In genomic region chr13:27374650-27375049, GRCh38 we compare ENCODE assay signal across 8 cellular contexts. TPM values are rescaled to one million over a fixed set of nuclear protein-coding genes. Genes with fewer than 3 reads are reported as not detected.
DNase-seq lines count a peak whose midpoint lies in the region; ATAC-seq and TF ChIP-seq lines count a peak whose summit lies in the region.

No MANE protein-coding gene starts in this region.

- H3K4me3 Mint-ChIP-seq in chondrocyte (ENCODE audit: unreplicated experiment), result no peak overlapping the region

- DNase-seq in EL, result peak; percentile 80
- peak; percentile 67 for DNase-seq in NCI-H345 (lab: John Stamatoyannopoulos, UW)
- no peak for DNase-seq in chondrocyte (ENCODE audit: low spot score)
- peak; percentile 75 to 79 for DNase-seq in left colon
- peak; percentile 33 to 51 for DNase-seq in stimulated activated CD4-positive, alpha-beta T cell treated with anti-CD3 and anti-CD28 coated beads, Interleukin-4, amount 100 ng/mL, for 4 hours
- DNase-seq in cerebellar nuclear complex (lab: John Stamatoyannopoulos, UW), result no peak

- H3K4me1 Mint-ChIP-seq in chondrocyte (ENCODE audit: low read depth), result peaks cover 5% of the 10 kb centered on the region

- ATAC-seq in HG02678 (IDR thresholded peaks at IDR 0.05; ENCODE audit: unreplicated experiment), result peak; percentile 64
- ATAC-seq in activated CD4-positive, CD25-positive, alpha-beta regulatory T cell treated with anti-CD3 and anti-CD28 coated beads, Interleukin-2, amount 50 U/mL, for 24 hours, result peak; percentile 78 to 90
- ATAC-seq in left colon, result peak; percentile 81

- intact Hi-C loops in left colon (cut with DNase I, micrococcal nuclease), result loop anchor here in 1 of 2 donors (2.0 to 10.0 kb wide), 3 partner anchors 160 to 610 kb away; partner anchors contain the start of gene URAD

- peaks cover 33% of the 10 kb centered on the region for H3K27me3 Mint-ChIP-seq in chondrocyte (ENCODE audit: low read depth)

- H3K27ac Mint-ChIP-seq in chondrocyte (ENCODE audit: unreplicated experiment), result no peak overlapping the region

- TF ChIP-seq CTCF in chondrocyte (IDR thresholded peaks at IDR 0.05), result peak; percentile 86

- peaks cover 9% of the 10 kb centered on the region for H3K9me3 Mint-ChIP-seq in chondrocyte (ENCODE audit: low read depth)

- H3K36me3 Mint-ChIP-seq in chondrocyte (ENCODE audit: low read depth), result peaks cover 3% of the 10 kb centered on the region

RNA-seq across cellular contexts. Expression of gene GTF3A, which starts 49.8 kb away (rescaled TPM):
- total RNA-seq in chondrocyte, result 73.3 to 87.8 TPM (median 74.7 TPM) in 3 replicates
- total RNA-seq in left colon, result 10 to 100 TPM; 35.5 to 36.4 TPM

Comparison
In these comparisons a context has a peak if more than half of its experiments do, and no peak if none do; other contexts are left out.
1. DNase-seq: peak in EL (single experiment), NCI-H345 (single experiment), left colon (2 of 2) and stimulated activated CD4-positive, alpha-beta T cell treated with anti-CD3 and anti-CD28 coated beads, Interleukin-4, amount 100 ng/mL, for 4 hours (2 of 2); none in chondrocyte (single experiment) and cerebellar nuclear complex (0 of 2).
2. Peak in every context shown above with its lines, with median percentiles within 50 percentile points of each other: ATAC-seq.